27 cellular contexts compared by ENCODE assay signal in the genomic region with DNA sequence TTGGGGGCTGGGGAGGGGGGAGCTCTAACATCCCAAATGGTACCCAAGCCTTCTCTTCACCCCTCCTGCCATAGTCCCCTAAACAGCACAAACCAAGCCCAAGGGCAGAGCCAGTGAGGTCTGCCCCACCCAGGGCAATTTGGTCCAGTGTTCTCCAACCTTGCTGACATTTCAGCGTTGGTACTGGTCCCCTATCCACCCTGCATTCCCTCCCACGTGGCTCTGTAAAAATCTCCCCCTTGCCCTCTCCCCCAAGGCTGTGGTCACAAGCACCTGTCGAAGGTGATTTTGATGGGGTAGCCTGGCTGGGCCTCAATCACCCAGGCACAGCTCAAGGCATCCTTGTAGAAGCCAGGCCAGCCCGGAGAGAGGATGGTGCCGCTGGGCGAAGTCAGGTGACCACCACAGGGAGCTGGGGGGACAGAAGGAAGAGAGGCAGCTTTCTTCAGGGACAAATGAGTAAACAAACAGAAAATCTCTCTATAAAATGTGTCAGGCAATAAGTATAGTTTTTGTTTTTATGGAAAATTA.
"Had no signal": no experiment of that assay in that cellular context is flagged by ENCODE, and none has a peak within 500 bp of the region (broad histone marks: within the 10 kb centered on the region; RNA-seq: fewer than 3 reads in every experiment).

No MANE protein-coding gene starts in this region.

- H3K9me3 Mint-ChIP-seq: natural killer cell; nephron; stimulated activated effector memory CD8-positive, alpha-beta T cell treated with anti-CD3 and anti-CD28 coated beads, Interleukin-12 subunit alpha, Interleukin-12 subunit beta, amount 100 ng/mL, for 72 hours; stimulated activated naive B cell treated with anti-CD40 and anti-IgM and Interleukin-4, amounts not matched to agents 10 μg/mL and 1 μg/mL and 100 μg/mL, for 72 hours; stimulated activated naive CD8-positive, alpha-beta T cell treated with anti-CD3 and anti-CD28 coated beads, Interleukin-15, Interleukin-2, amounts not matched to agents 100 ng/mL and 50 ng/mL, for 24 hours had no signal

- H3K36me3 ChIP-seq: neutrophil, ovary, right lobe of liver, sigmoid colon, stomach, thoracic aorta, thyroid gland, tibial nerve, upper lobe of left lung, vagina had no signal

- H3K4me3 Mint-ChIP-seq: natural killer cell; nephron; stimulated activated effector memory CD8-positive, alpha-beta T cell treated with anti-CD3 and anti-CD28 coated beads, Interleukin-12 subunit alpha, Interleukin-12 subunit beta, amount 100 ng/mL, for 72 hours; stimulated activated naive B cell treated with anti-CD40 and anti-IgM and Interleukin-4, amounts not matched to agents 10 μg/mL and 1 μg/mL and 100 μg/mL, for 72 hours; stimulated activated naive CD8-positive, alpha-beta T cell treated with anti-CD3 and anti-CD28 coated beads, Interleukin-15, Interleukin-2, amounts not matched to agents 100 ng/mL and 50 ng/mL, for 24 hours had no signal

- H3K27ac ChIP-seq: neutrophil, ovary, parathyroid adenoma, psoas muscle, right lobe of liver, sigmoid colon, stomach, thoracic aorta, thyroid gland, tibial nerve, upper lobe of left lung, vagina had no signal

- H3K4me1 ChIP-seq: parathyroid adenoma, psoas muscle, right lobe of liver, sigmoid colon, stomach, thyroid gland, tibial nerve, upper lobe of left lung, vagina had no signal

- H3K4me1 Mint-ChIP-seq: stimulated activated effector memory CD8-positive, alpha-beta T cell treated with anti-CD3 and anti-CD28 coated beads, Interleukin-12 subunit alpha, Interleukin-12 subunit beta, amount 100 ng/mL, for 72 hours; stimulated activated naive B cell treated with anti-CD40 and anti-IgM and Interleukin-4, amounts not matched to agents 10 μg/mL and 1 μg/mL and 100 μg/mL, for 72 hours had no signal

- DNase-seq: natural killer cell; nucleus accumbens; ovary; psoas muscle; right cardiac atrium; right lobe of liver; sigmoid colon; small intestine; stimulated activated CD4-positive, alpha-beta T cell treated with anti-CD3 and anti-CD28 coated beads, Interleukin-15, amount 100 ng/mL, for 24 hours; stimulated activated CD4-positive, alpha-beta T cell treated with anti-CD3 and anti-CD28 coated beads, Interleukin-2, amount 100 ng/mL, for 24 hours; stimulated activated CD4-positive, alpha-beta T cell treated with anti-CD3 and anti-CD28 coated beads, Interleukin-2, amount 100 ng/mL, for 48 hours; stimulated activated CD4-positive, alpha-beta T cell treated with anti-CD3 and anti-CD28 coated beads, Interleukin-4, amount 100 ng/mL, for 24 hours; stimulated activated naive B cell treated with anti-CD40 and anti-IgM and Interleukin-4, amounts not matched to agents 10 μg/mL and 1 μg/mL and 100 μg/mL, for 72 hours; stimulated activated naive CD4-positive, alpha-beta T cell treated with Interleukin-2 at 50 U/mL for 16 hours; stomach; thyroid gland; trophoblast cell; upper lobe of left lung had no signal

- H3K27me3 ChIP-seq: ovary, right lobe of liver, sigmoid colon, stomach, thyroid gland, tibial nerve, upper lobe of left lung, vagina had no signal

- H3K9me3 ChIP-seq: neutrophil, ovary, psoas muscle, right lobe of liver, sigmoid colon, stomach, thoracic aorta, thyroid gland, tibial nerve, upper lobe of left lung, vagina had no signal

- H3K27ac Mint-ChIP-seq: natural killer cell; nephron; progenitor cell of endocrine pancreas; stimulated activated effector memory CD8-positive, alpha-beta T cell treated with anti-CD3 and anti-CD28 coated beads, Interleukin-12 subunit alpha, Interleukin-12 subunit beta, amount 100 ng/mL, for 72 hours; stimulated activated naive B cell treated with anti-CD40 and anti-IgM and Interleukin-4, amounts not matched to agents 10 μg/mL and 1 μg/mL and 100 μg/mL, for 72 hours; stimulated activated naive CD8-positive, alpha-beta T cell treated with anti-CD3 and anti-CD28 coated beads, Interleukin-15, Interleukin-2, amounts not matched to agents 100 ng/mL and 50 ng/mL, for 24 hours had no signal

- H3K27me3 Mint-ChIP-seq: progenitor cell of endocrine pancreas had no signal

- ATAC-seq: natural killer cell; psoas muscle; right cardiac atrium; right lobe of liver; stimulated activated effector memory CD8-positive, alpha-beta T cell treated with anti-CD3 and anti-CD28 coated beads, Interleukin-12 subunit alpha, Interleukin-12 subunit beta, amount 100 ng/mL, for 72 hours; stimulated activated naive B cell treated with anti-CD40 and anti-IgM and Interleukin-4, amounts not matched to agents 10 μg/mL and 1 μg/mL and 100 μg/mL, for 72 hours had no signal

- H3K36me3 Mint-ChIP-seq: natural killer cell; stimulated activated effector memory CD8-positive, alpha-beta T cell treated with anti-CD3 and anti-CD28 coated beads, Interleukin-12 subunit alpha, Interleukin-12 subunit beta, amount 100 ng/mL, for 72 hours; stimulated activated naive B cell treated with anti-CD40 and anti-IgM and Interleukin-4, amounts not matched to agents 10 μg/mL and 1 μg/mL and 100 μg/mL, for 72 hours had no signal

- H3K4me3 ChIP-seq: ovary, psoas muscle, right lobe of liver, sigmoid colon, stomach, thoracic aorta, thyroid gland, tibial nerve, upper lobe of left lung, vagina had no signal
